ENCODE assay signal across 29 cellular contexts in genomic region chr9:108188482-108188881, GRCh38.
"Had no signal": no experiment of that assay in that cellular context is flagged by ENCODE, and none has a peak within 500 bp of the region (broad histone marks: within the 10 kb centered on the region; RNA-seq: fewer than 3 reads in every experiment).

No MANE protein-coding gene starts in this region.

- DNase-seq: activated B cell treated with CpG ODN at 0.5 μM for 24 hours; activated CD4-positive, alpha-beta T cell treated with anti-CD3 and anti-CD28 coated beads for 48 hours; activated CD4-positive, alpha-beta T cell treated with anti-CD3 and anti-CD28 coated beads, Interleukin-2, amount 50 U/mL, for 1 hour; activated CD4-positive, alpha-beta T cell treated with anti-CD3 and anti-CD28 coated beads, Interleukin-2, amount 50 U/mL, for 48 hours; activated CD8-positive, alpha-beta memory T cell treated with anti-CD3 and anti-CD28 coated beads for 24 hours; activated CD8-positive, alpha-beta T cell treated with anti-CD3 and anti-CD28 coated beads for 36 hours; activated effector memory CD4-positive, alpha-beta T cell treated with Interleukin-2 at 50 U/mL for 16 hours; activated gamma-delta T cell treated with Interleukin-2 at 50 U/mL for 16 hours; activated naive CD4-positive, alpha-beta T cell treated with anti-CD3 and anti-CD28 coated beads, Interleukin-2, amount 50 U/mL, for 16 hours; activated naive CD4-positive, alpha-beta T cell treated with Interleukin-2 at 50 U/mL for 16 hours; activated T-cell treated with anti-CD3 and anti-CD28 coated beads, Interleukin-2, amount 50 U/mL, for 4 hours; amniotic stem cell; anterior cingulate cortex; brain microvascular endothelial cell; dorsolateral prefrontal cortex; effector memory CD4-positive, alpha-beta T cell; endodermal cell; foreskin keratinocyte; gastrocnemius medialis; heart right ventricle; T-helper 2 cell had no signal

- H3K36me3 ChIP-seq: brain microvascular endothelial cell, gastrocnemius medialis, heart right ventricle had no signal

- H3K27ac ChIP-seq: brain microvascular endothelial cell, coronary artery, dorsolateral prefrontal cortex, foreskin keratinocyte, gastrocnemius medialis, heart right ventricle, VCaP had no signal

- H3K9me3 ChIP-seq: gastrocnemius medialis, heart right ventricle had no signal

- H3K27ac Mint-ChIP-seq: activated B cell treated with CpG ODN at 0.5 μM for 24 hours; activated CD8-positive, alpha-beta T cell treated with anti-CD3 and anti-CD28 coated beads for 36 hours; activated naive CD8-positive, alpha-beta T cell; activated T-helper 17 cell treated with anti-CD3 and anti-CD28 coated beads, Interleukin-2, amount 50 U/mL, for 72 hours; dendritic cell treated with granulocyte-macrophage colony-stimulating factor and Interleukin-4, amounts not matched to agents 40 ng/mL and 50 ng/mL, for 4 days; endodermal cell had no signal

- H3K27me3 ChIP-seq: brain microvascular endothelial cell, foreskin keratinocyte, gastrocnemius medialis, heart right ventricle had no signal

- H3K27me3 Mint-ChIP-seq: activated B cell treated with CpG ODN at 0.5 μM for 24 hours; activated CD8-positive, alpha-beta T cell treated with anti-CD3 and anti-CD28 coated beads for 36 hours; activated naive CD8-positive, alpha-beta T cell; activated T-helper 17 cell treated with anti-CD3 and anti-CD28 coated beads, Interleukin-2, amount 50 U/mL, for 72 hours; central memory CD8-positive, alpha-beta T cell; dendritic cell treated with granulocyte-macrophage colony-stimulating factor and Interleukin-4, amounts not matched to agents 40 ng/mL and 50 ng/mL, for 4 days had no signal

- H3K4me3 Mint-ChIP-seq: activated B cell treated with CpG ODN at 0.5 μM for 24 hours; activated CD8-positive, alpha-beta T cell treated with anti-CD3 and anti-CD28 coated beads for 36 hours; activated naive CD8-positive, alpha-beta T cell; activated T-cell treated with anti-CD3 and anti-CD28 coated beads, Interleukin-2, amount 50 U/mL, for 4 hours; activated T-helper 17 cell treated with anti-CD3 and anti-CD28 coated beads, Interleukin-2, amount 50 U/mL, for 72 hours; central memory CD8-positive, alpha-beta T cell; dendritic cell treated with granulocyte-macrophage colony-stimulating factor and Interleukin-4, amounts not matched to agents 40 ng/mL and 50 ng/mL, for 4 days; endodermal cell had no signal

- H3K9me3 Mint-ChIP-seq: activated B cell treated with CpG ODN at 0.5 μM for 24 hours; activated T-cell treated with anti-CD3 and anti-CD28 coated beads, Interleukin-2, amount 50 U/mL, for 4 hours; dendritic cell treated with granulocyte-macrophage colony-stimulating factor and Interleukin-4, amounts not matched to agents 40 ng/mL and 50 ng/mL, for 4 days; endodermal cell had no signal

- H3K4me3 ChIP-seq: coronary artery, dorsolateral prefrontal cortex, gastrocnemius medialis, heart right ventricle had no signal

- ATAC-seq: activated CD4-positive, CD25-positive, alpha-beta regulatory T cell treated with anti-CD3 and anti-CD28 coated beads, Interleukin-2, amount 50 U/mL, for 24 hours; activated CD8-positive, alpha-beta T cell treated with anti-CD3 and anti-CD28 coated beads for 36 hours; activated T-cell treated with anti-CD3 and anti-CD28 coated beads, Interleukin-2, amount 50 U/mL, for 4 hours; activated T-helper 17 cell treated with anti-CD3 and anti-CD28 coated beads, Interleukin-2, amount 50 U/mL, for 72 hours; esophagus mucosa; foreskin keratinocyte; gastrocnemius medialis; heart right ventricle had no signal

- H3K4me1 Mint-ChIP-seq: activated B cell treated with CpG ODN at 0.5 μM for 24 hours; activated T-helper 17 cell treated with anti-CD3 and anti-CD28 coated beads, Interleukin-2, amount 50 U/mL, for 72 hours; central memory CD8-positive, alpha-beta T cell had no signal

- H3K36me3 Mint-ChIP-seq: activated naive CD8-positive, alpha-beta T cell had no signal
